In genomic region chr2:183665403-183665802, GRCh38 we compare ENCODE assay signal across 12 cellular contexts.
A peak's percentile ranks its signal among the peaks of the same experiment; 100 is the strongest.
DNase-seq lines count a peak whose midpoint lies in the region; ATAC-seq lines count a peak whose summit lies in the region.
"Had no signal": no experiment of that assay in that cellular context is flagged by ENCODE, and none has a peak within 500 bp of the region (broad histone marks: within the 10 kb centered on the region; RNA-seq: fewer than 3 reads in every experiment).

No MANE protein-coding gene starts in this region.

- intact Hi-C loops in left colon (cut with DNase I, micrococcal nuclease) = no loop called here

- peak; percentile 92 for ATAC-seq in left colon
- ATAC-seq: stimulated activated naive CD8-positive, alpha-beta T cell treated with anti-CD3 and anti-CD28 coated beads, Interleukin-15, amount 100 ng/mL, for 72 hours had no signal

- DNase-seq in DMS 273 (lab: John Stamatoyannopoulos, UW; ENCODE audit: unreplicated experiment) = peak; percentile 93
- peak; percentile 96 for DNase-seq in NCI-H1417 treated with DMSO at 0.1 percent for 48 hours (lab: John Stamatoyannopoulos, UW)
- DNase-seq in NCI-H345 treated with DMSO at 0.1 percent for 48 hours (lab: John Stamatoyannopoulos, UW; ENCODE audit: unreplicated experiment) = peak; percentile 99
- peak in 1 of 2 donors; percentile 21 for DNase-seq in left colon
- no peak for DNase-seq in nucleus accumbens (lab: John Stamatoyannopoulos, UW)
- no peak for DNase-seq in stimulated activated naive CD4-positive, alpha-beta T cell treated with Interleukin-2 at 50 U/mL for 16 hours (lab: John Stamatoyannopoulos, UW)
- DNase-seq in activated effector memory CD4-positive, alpha-beta T cell treated with Interleukin-2 at 50 U/mL for 16 hours = no peak
- DNase-seq in OCI-M2 (lab: John Stamatoyannopoulos, UW; ENCODE audit: unreplicated experiment) = no peak
- DNase-seq: aorta; NCI-H526 treated with DMSO at 0.1 percent for 48 hours; stimulated activated naive CD8-positive, alpha-beta T cell treated with anti-CD3 and anti-CD28 coated beads, Interleukin-15, amount 100 ng/mL, for 72 hours; SW 1271 had no signal

Comparison
In these comparisons a context has a peak if more than half of its experiments do, and no peak if none do; other contexts are left out.
1. DNase-seq: peak in DMS 273 (single experiment), NCI-H1417 treated with DMSO at 0.1 percent for 48 hours (single experiment) and NCI-H345 treated with DMSO at 0.1 percent for 48 hours (single experiment); none in nucleus accumbens (0 of 56), stimulated activated naive CD4-positive, alpha-beta T cell treated with Interleukin-2 at 50 U/mL for 16 hours (single experiment), activated effector memory CD4-positive, alpha-beta T cell treated with Interleukin-2 at 50 U/mL for 16 hours (single experiment) and OCI-M2 (single experiment).